In the genomic region with DNA sequence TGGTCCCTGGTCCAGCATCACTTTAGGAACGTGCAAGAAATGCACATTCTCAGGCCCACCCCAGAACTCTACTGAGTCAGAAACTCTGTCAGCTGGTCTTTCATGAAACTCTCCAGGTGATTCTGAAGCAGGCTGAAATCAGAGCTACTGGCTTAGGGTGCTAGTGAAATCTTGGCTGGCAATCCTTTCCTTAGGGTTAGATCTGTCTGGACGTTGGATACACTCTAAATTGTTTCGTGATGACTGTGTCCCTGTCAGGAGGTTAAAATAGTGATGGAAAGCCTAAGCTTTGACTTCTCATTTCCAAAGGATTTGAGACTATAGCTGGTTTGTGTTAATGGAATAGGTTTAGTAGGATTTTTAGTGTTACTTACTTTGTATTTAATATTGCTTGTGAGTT, we compare ENCODE assay signal across 11 cellular contexts.
DNase-seq lines count a peak whose midpoint lies in the region; ATAC-seq and TF ChIP-seq lines count a peak whose summit lies in the region.
"Had no signal": no experiment of that assay in that cellular context is flagged by ENCODE, and none has a peak within 500 bp of the region (broad histone marks: within the 10 kb centered on the region; RNA-seq: fewer than 3 reads in every experiment).

No MANE protein-coding gene starts in this region.

- DNase-seq in AG08395 (ENCODE audit: low spot score) (peak; percentile 14), RPMI7951 (ENCODE audit: low read depth) (peak; percentile 69), fibroblast of lung (ENCODE audit: low read depth in 2 of 2) (peak; percentile 63 to 74), dorsolateral prefrontal cortex (no peak)
- DNase-seq: activated CD4-positive, alpha-beta T cell treated with anti-CD3 and anti-CD28 coated beads, Interleukin-2, amount 10 ng/mL, durations not matched to agents 24 days and 14 days; H7; NCI-H69 had no signal

- no peaks in the 10 kb centered on the region for H3K9me3 ChIP-seq in fibroblast of lung (ENCODE audit: control insufficient read depth, insufficient read depth, low read depth, low read length)
- no peaks in the 10 kb centered on the region for H3K9me3 ChIP-seq in parathyroid adenoma (ENCODE audit: control insufficient read depth, low read length)

- H3K4me1 ChIP-seq in fibroblast of lung (ENCODE audit: control insufficient read depth, extremely low read depth, insufficient read depth, low read length) (peaks cover 17% of the 10 kb centered on the region), parathyroid adenoma (peaks cover under 1% of the 10 kb centered on the region)

- no peak overlapping the region for H3K4me3 ChIP-seq in fibroblast of lung (replicated peaks in 1 of 4; ENCODE audit: control extremely low read depth in 1 of 4, insufficient read depth in 1 of 4, low read depth in 3 of 4, low read length in 4 of 4)
- no peak overlapping the region for H3K4me3 ChIP-seq in parathyroid adenoma (ENCODE audit: low read depth, low read length)
- no peak overlapping the region for H3K4me3 ChIP-seq in dorsolateral prefrontal cortex

- ATAC-seq in GM21717 (IDR thresholded peaks at IDR 0.05; ENCODE audit: unreplicated experiment) (no peak), GM18873 (IDR thresholded peaks at IDR 0.05; ENCODE audit: low FRiP score, unreplicated experiment) (no peak), GM21390 (IDR thresholded peaks at IDR 0.05; ENCODE audit: unreplicated experiment) (no peak)

- H2AFZ ChIP-seq in fibroblast of lung (ENCODE audit: low read length) (no peak overlapping the region), parathyroid adenoma (no peak overlapping the region)

- H3K79me2 ChIP-seq in fibroblast of lung (ENCODE audit: control insufficient read depth, insufficient read depth, low read length) = peaks cover 7% of the 10 kb centered on the region
- H3K79me2 ChIP-seq in parathyroid adenoma = no peaks in the 10 kb centered on the region

- H3K36me3 ChIP-seq in fibroblast of lung (ENCODE audit: control insufficient read depth, insufficient read depth, low read length) (no peaks in the 10 kb centered on the region), parathyroid adenoma (ENCODE audit: control insufficient read depth, insufficient read depth, low read length) (no peaks in the 10 kb centered on the region)

- H3K27me3 ChIP-seq in fibroblast of lung (ENCODE audit: control insufficient read depth, insufficient read depth, low read length) = no peaks in the 10 kb centered on the region
- no peaks in the 10 kb centered on the region for H3K27me3 ChIP-seq in parathyroid adenoma (ENCODE audit: control insufficient read depth, insufficient read depth, low read length)
- H3K27me3 ChIP-seq in dorsolateral prefrontal cortex = no peaks in the 10 kb centered on the region

- H3K9ac ChIP-seq in fibroblast of lung (ENCODE audit: insufficient read depth, low read length) = no peak overlapping the region
- H3K9ac ChIP-seq in parathyroid adenoma = no peak overlapping the region

- H3K4me2 ChIP-seq in fibroblast of lung (ENCODE audit: extremely low read depth, insufficient read depth, low read length) (peak overlapping the region; percentile 64), parathyroid adenoma (ENCODE audit: low read length) (peak overlapping the region; percentile 5)

- no peak for TF ChIP-seq CTCF in fibroblast of lung (conservative IDR thresholded peaks at IDR 0.05 in 1 of 2, IDR thresholded peaks at IDR 0.05 in 1 of 2; ENCODE audit: low read depth in 1 of 2, low read length in 2 of 2)
- TF ChIP-seq CTCF in parathyroid adenoma (IDR thresholded peaks at IDR 0.05) = no peak
- TF ChIP-seq CTCF in dorsolateral prefrontal cortex (IDR thresholded peaks at IDR 0.05 in 54 of 56, conservative IDR thresholded peaks at IDR 0.05 in 2 of 56; ENCODE audit: low read depth in 1 of 56, partially characterized antibody in 56 of 56) = no peak

- intact Hi-C loops in dorsolateral prefrontal cortex (cut with DNase I) = no loop called here

- no peaks in the 10 kb centered on the region for H4K20me1 ChIP-seq in fibroblast of lung (ENCODE audit: control insufficient read depth, extremely low read depth, insufficient read depth, low read length)

- H3K27ac ChIP-seq in fibroblast of lung (ENCODE audit: insufficient read depth, low read length) (peak overlapping the region; percentile 81), parathyroid adenoma (no peak overlapping the region), dorsolateral prefrontal cortex (peak overlapping the region in 18 of 59 donors; percentile 3 to 67 (median 36))

Comparison
In these comparisons a context has a peak if more than half of its experiments do, and no peak if none do; other contexts are left out.
1. DNase-seq: peak in AG08395 (single experiment), RPMI7951 (single experiment) and fibroblast of lung (2 of 2); none in dorsolateral prefrontal cortex (0 of 10).